8 cellular contexts compared by ENCODE assay signal in the genomic region with DNA sequence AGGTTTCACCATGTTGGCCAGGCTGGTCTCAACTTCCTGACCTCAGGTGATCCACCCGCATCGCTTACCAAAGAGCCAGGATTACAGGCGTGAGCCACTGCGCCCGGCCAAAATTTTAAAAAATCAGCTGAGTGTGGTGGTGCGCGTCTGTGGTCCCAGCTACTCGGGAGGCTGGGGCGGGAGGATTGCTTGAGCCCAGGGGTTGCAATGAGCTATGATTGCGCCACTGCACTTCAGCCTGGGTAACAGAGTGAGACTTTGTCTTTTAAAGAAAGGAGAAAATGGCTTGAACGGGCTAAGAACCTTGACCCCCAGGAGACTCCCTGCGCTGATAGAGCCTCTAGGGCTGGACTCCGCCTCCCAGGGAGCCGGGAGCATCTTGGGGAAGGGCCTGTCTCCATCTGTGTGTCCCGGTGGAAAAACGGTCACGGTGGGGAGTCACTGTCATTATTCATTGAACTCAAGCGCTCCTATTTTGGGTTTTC. TPM values are rescaled to one million over a fixed set of nuclear protein-coding genes. Genes with fewer than 3 reads are reported as not detected.
DNase-seq lines count a peak whose midpoint lies in the region; ATAC-seq and TF ChIP-seq lines count a peak whose summit lies in the region.

No MANE protein-coding gene starts in this region.

- H3K27ac Mint-ChIP-seq in brain, result peak overlapping the region; percentile 85 to 98 (median 96)

- H3K4me3 ChIP-seq in AG04450 (ENCODE audit: low read depth, low read length) (peak overlapping the region; percentile 89), HUES64 (ENCODE audit: low read length) (peak overlapping the region; percentile 94), right lobe of liver (peak overlapping the region; percentile 54 to 74 (median 67)), transverse colon (peak overlapping the region; percentile 69 to 90 (median 78))

- peaks cover 20% of the 10 kb centered on the region for H3K27me3 Mint-ChIP-seq in brain

- no peaks in the 10 kb centered on the region for H3K4me1 ChIP-seq in HUES64 (ENCODE audit: insufficient read depth, low read length)
- H3K4me1 ChIP-seq in right lobe of liver, result peaks cover 0 to 6% (median 0%) of the 10 kb centered on the region in 4 donors
- H3K4me1 ChIP-seq in transverse colon, result peaks cover 3 to 39% (median 11%) of the 10 kb centered on the region in 4 donors

- H3K9ac ChIP-seq in HUES64 (ENCODE audit: low read depth, low read length), result peak overlapping the region; percentile 77

- POLR2A ChIA-PET in AG04450 (lab: Yijun Ruan, JAX), result interaction anchor here (0.9 kb wide), 1 partner anchor 37 kb away, joined by 3 read pairs; no protein-coding TSS in a partner anchor

- 17% methylated on average over 18 of the region's 18 CpGs for WGBS in HUES64
- 1% methylated on average over 12 of the region's 18 CpGs for WGBS in right lobe of liver (ENCODE audit: insufficient coverage, low coverage, low lambda C conversion rate, missing lambda C conversion rate)
- WGBS in transverse colon (ENCODE audit: low coverage in 1 of 2), 2 donors, result 0% methylated on average over 18 of the region's 18 CpGs; no CpG with 5 or more reads in 1 of the 2 donors

- in situ Hi-C loops in transverse colon (cut with MboI; ENCODE audit: low pct_ligation_motif_present in 1 of 4, low pct_unique_long_range_greater_than_20kb in 1 of 4, low sequenced_read_pairs in 3 of 4), result no loop called here

- H3K36me3 ChIP-seq in HUES64 (ENCODE audit: insufficient read depth, low read length) (no peaks in the 10 kb centered on the region), right lobe of liver (no peaks in the 10 kb centered on the region), transverse colon (no peaks in the 10 kb centered on the region)

- H3K36me3 Mint-ChIP-seq in brain, result peaks cover 24% of the 10 kb centered on the region

- TF ChIP-seq CTCF in AG04450 (IDR thresholded peaks at IDR 0.05; ENCODE audit: low read depth, low read length), result no peak
- no peak for TF ChIP-seq CTCF in brain (conservative IDR thresholded peaks at IDR 0.05)
- TF ChIP-seq CTCF in right lobe of liver (IDR thresholded peaks at IDR 0.05), result no peak
- no peak for TF ChIP-seq CTCF in transverse colon (IDR thresholded peaks at IDR 0.05)

- no peak for TF ChIP-seq EP300 in transverse colon (IDR thresholded peaks at IDR 0.05; ENCODE audit: low read depth)

- peak overlapping the region; percentile 95 for H3K27ac ChIP-seq in AG04450 (ENCODE audit: low read depth, low read length)
- peak overlapping the region; percentile 90; the same call in 1 of the 2 replicates for H3K27ac ChIP-seq in HUES64 (ENCODE audit: low read depth, low read length)
- peak overlapping the region; percentile 69 to 78 (median 76) for H3K27ac ChIP-seq in right lobe of liver
- H3K27ac ChIP-seq in transverse colon, result peak overlapping the region; percentile 94 to 98 (median 96)

- peaks cover 0 to 8% (median 0%) of the 10 kb centered on the region in 5 experiments for H3K9me3 Mint-ChIP-seq in brain

- peak overlapping the region; percentile 93 to 95 (median 94) for H3K4me3 Mint-ChIP-seq in brain

- H3K4me1 Mint-ChIP-seq in brain, result peaks cover 30% of the 10 kb centered on the region

- TF ChIP-seq POLR2A in right lobe of liver (IDR thresholded peaks at IDR 0.05) (no peak), transverse colon (IDR thresholded peaks at IDR 0.05) (no peak)

- H3K9me3 ChIP-seq in AG04450 (ENCODE audit: control insufficient read depth, insufficient read depth, low read length), result no peaks in the 10 kb centered on the region
- no peaks in the 10 kb centered on the region for H3K9me3 ChIP-seq in HUES64 (ENCODE audit: insufficient read depth, low read depth, low read length)
- no peaks in the 10 kb centered on the region for H3K9me3 ChIP-seq in right lobe of liver
- no peaks in the 10 kb centered on the region for H3K9me3 ChIP-seq in transverse colon

- peak; percentile 10 for ATAC-seq in GM19438 (IDR thresholded peaks at IDR 0.05; ENCODE audit: low read depth, unreplicated experiment)
- ATAC-seq in right lobe of liver, result peak; percentile 20 to 39 (median 24)
- ATAC-seq in HG03196 (IDR thresholded peaks at IDR 0.05; ENCODE audit: unreplicated experiment), result no peak

- H3K27me3 ChIP-seq in AG04450 (ENCODE audit: control insufficient read depth, insufficient read depth, low read length) (no peaks in the 10 kb centered on the region), HUES64 (ENCODE audit: insufficient read depth, low read length) (no peaks in the 10 kb centered on the region), right lobe of liver (no peaks in the 10 kb centered on the region), transverse colon (no peaks in the 10 kb centered on the region)

- DNase-seq in AG04450 (ENCODE audit: low read depth, low spot score), result no peak
- no peak for DNase-seq in right lobe of liver
- no peak for DNase-seq in transverse colon
- no peak for DNase-seq in dedifferentiated amniotic fluid mesenchymal stem cell (ENCODE audit: extremely low spot score)

- CTCF ChIA-PET in AG04450 (lab: Charles Lee), result interaction anchor here (0.6 kb wide), 1 partner anchor 571 kb away, joined by 4 read pairs; no protein-coding TSS in a partner anchor

- intact Hi-C loops in right lobe of liver (cut with DNase I), result no loop called here
- intact Hi-C loops in transverse colon (cut with DNase I; ENCODE audit: low total_unique reads), result no loop called here

RNA-seq across cellular contexts. Expression of a gene that starts 0.8 kb away (rescaled TPM):
- polyA plus RNA-seq in AG04450 (2011; rRNA removed) (14.7 and 14.8 TPM in 2 replicates), brain (ENCODE audit: insufficient read depth, low read depth, low replicate concordance) (21.5 TPM)
- 13.4 and 17.1 TPM in 2 replicates for polyA minus RNA-seq in AG04450 (2011; rRNA and poly(A)+ RNA removed)
- 8.5 TPM for polyA plus RNA-seq in HUES64 (2013, experiment 1 of 2)
- polyA plus RNA-seq in HUES64 (2013, experiment 2 of 2), result 9.2 TPM
- total RNA-seq in right lobe of liver (1 to 10 TPM; 1.4 to 5.7 (median 3.9) TPM), transverse colon (10 to 100 TPM in 3 of 4 donors, 1 to 10 TPM in 1; 5.2 to 22.8 (median 14.0) TPM)
